ENCODE assay signal across 1 cellular context in genomic region chr7:95904099-95904498, GRCh38.
TF ChIP-seq lines count a peak whose summit lies in the region.

No MANE protein-coding gene starts in this region.

TF ChIP-seq in GM23338, 12 proteins besides CTCF, POLR2A, EP300 and RAD21 (continued from another document):
- no peak for TF ChIP-seq ZNF462 (CRISPR knock-in tag; IDR thresholded peaks at IDR 0.05)
- TF ChIP-seq POLR2AphosphoS5 (IDR thresholded peaks at IDR 0.05; ENCODE audit: low read depth) = no peak
- no peak for TF ChIP-seq ZNF114 (CRISPR knock-in tag; IDR thresholded peaks at IDR 0.05)
- TF ChIP-seq, protein P1, sequence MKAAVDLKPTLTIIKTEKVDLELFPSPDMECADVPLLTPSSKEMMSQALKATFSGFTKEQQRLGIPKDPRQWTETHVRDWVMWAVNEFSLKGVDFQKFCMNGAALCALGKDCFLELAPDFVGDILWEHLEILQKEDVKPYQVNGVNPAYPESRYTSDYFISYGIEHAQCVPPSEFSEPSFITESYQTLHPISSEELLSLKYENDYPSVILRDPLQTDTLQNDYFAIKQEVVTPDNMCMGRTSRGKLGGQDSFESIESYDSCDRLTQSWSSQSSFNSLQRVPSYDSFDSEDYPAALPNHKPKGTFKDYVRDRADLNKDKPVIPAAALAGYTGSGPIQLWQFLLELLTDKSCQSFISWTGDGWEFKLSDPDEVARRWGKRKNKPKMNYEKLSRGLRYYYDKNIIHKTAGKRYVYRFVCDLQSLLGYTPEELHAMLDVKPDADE (IDR thresholded peaks at IDR 0.05) = no peak
- TF ChIP-seq STAT1 (IDR thresholded peaks at IDR 0.05; ENCODE audit: unreplicated experiment) = no peak
- no peak for TF ChIP-seq CREB1 (CRISPR knock-in tag; IDR thresholded peaks at IDR 0.05; ENCODE audit: low read depth)
- TF ChIP-seq ZNF331 (CRISPR knock-in tag; IDR thresholded peaks at IDR 0.05; ENCODE audit: low read depth) = no peak
- TF ChIP-seq EZH2phosphoT487 (IDR thresholded peaks at IDR 0.05; ENCODE audit: unreplicated experiment) = no peak
